8 cellular contexts compared by ENCODE assay signal in the genomic region with DNA sequence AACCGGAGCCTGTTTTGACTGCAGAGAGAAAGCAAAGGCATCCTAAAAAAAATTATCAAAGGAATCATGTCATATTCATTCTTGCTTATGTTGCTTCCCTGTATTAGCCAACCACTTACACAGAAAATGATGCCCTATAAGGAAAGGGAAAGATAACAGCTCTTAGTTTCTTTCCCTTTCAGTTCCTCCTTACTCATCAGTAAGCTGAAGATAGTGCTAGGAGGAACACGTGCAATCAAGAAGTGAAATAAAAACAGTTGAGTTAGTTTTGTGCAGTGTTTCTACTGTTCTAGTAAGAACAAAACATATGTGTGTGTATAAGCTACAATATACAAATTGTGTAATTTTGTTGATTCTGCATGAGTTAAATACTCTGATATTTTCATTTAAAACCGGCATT. TPM values are rescaled to one million over a fixed set of nuclear protein-coding genes. Genes with fewer than 3 reads are reported as not detected.
DNase-seq lines count a peak whose midpoint lies in the region; ATAC-seq and TF ChIP-seq lines count a peak whose summit lies in the region.

No MANE protein-coding gene starts in this region.

- H3K27me3 Mint-ChIP-seq in HFFc6 (ENCODE audit: insufficient read depth): peaks cover 24% of the 10 kb centered on the region

- no peak overlapping the region for H3K27ac Mint-ChIP-seq in HFFc6

- peak; percentile 74 for DNase-seq in amniotic epithelial cell (ENCODE audit: low read depth)
- no peak for DNase-seq in NCI-H2029 (lab: John Stamatoyannopoulos, UW)
- no peak for DNase-seq in HFFc6
- DNase-seq in NCI-H82 treated with DMSO at 0.1 percent for 48 hours (lab: John Stamatoyannopoulos, UW; ENCODE audit: unreplicated experiment): no peak
- DNase-seq in amygdala (lab: John Stamatoyannopoulos, UW): no peak

- ATAC-seq in GM18502 (IDR thresholded peaks at IDR 0.05; ENCODE audit: poor library complexity, unreplicated experiment): peak; percentile 85
- peak; percentile 88 for ATAC-seq in GM21423 (IDR thresholded peaks at IDR 0.05; ENCODE audit: unreplicated experiment)
- peak; percentile 64 for ATAC-seq in HG03280 (IDR thresholded peaks at IDR 0.05; ENCODE audit: unreplicated experiment)

- H3K9me3 Mint-ChIP-seq in HFFc6: no peaks in the 10 kb centered on the region

- no peaks in the 10 kb centered on the region for H3K36me3 Mint-ChIP-seq in HFFc6 (ENCODE audit: low read depth)

- H3K4me1 Mint-ChIP-seq in HFFc6 (ENCODE audit: low read depth): peaks cover 3% of the 10 kb centered on the region; the same call in 1 of the 2 replicates

- H3K4me3 Mint-ChIP-seq in HFFc6: no peak overlapping the region

- no peak for TF ChIP-seq CTCF in HFFc6 (IDR thresholded peaks at IDR 0.05)

RNA-seq across cellular contexts. Expression of a gene that starts 45.3 kb away (rescaled TPM):
- total RNA-seq in HFFc6 (2021; fragmentation: NEBNext Ultra II Directional; extraction: Animal tissue kit (Norgen Biotek cat#: 25700)): 10 to 100 TPM; 12.5 to 17.1 (median 14.0) TPM
